In genomic region chr7:21364838-21365267, GRCh38 we compare ENCODE assay signal across 11 cellular contexts.
DNase-seq lines count a peak whose midpoint lies in the region; ATAC-seq, FAIRE-seq and TF ChIP-seq lines count a peak whose summit lies in the region.
"Had no signal": no experiment of that assay in that cellular context is flagged by ENCODE, and none has a peak within 500 bp of the region (broad histone marks: within the 10 kb centered on the region; RNA-seq: fewer than 3 reads in every experiment).

No MANE protein-coding gene starts in this region.

- ATAC-seq in GM19455 (IDR thresholded peaks at IDR 0.05; ENCODE audit: unreplicated experiment) (peak; percentile 86), HG03039 (IDR thresholded peaks at IDR 0.05; ENCODE audit: unreplicated experiment) (peak; percentile 76), GM23338 (no peak), HG02970 (IDR thresholded peaks at IDR 0.05; ENCODE audit: low FRiP score, unreplicated experiment) (no peak)

- peak overlapping the region; percentile 27 for H3K4me3 Mint-ChIP-seq in T-helper 2 cell treated with Interferon-gamma antibody and Interleukin-4, amounts not matched to agents 5 μg/mL and 100 μg/mL, for 36 hours
- H3K4me3 Mint-ChIP-seq in GM23338: no peak overlapping the region
- H3K4me3 Mint-ChIP-seq: activated naive CD8-positive, alpha-beta T cell; nephron had no signal

- DNase-seq in GM18507 (ENCODE audit: extremely low spot score, insufficient read length, low read depth) (no peak), GM23338 (ENCODE audit: low spot score) (no peak), SKM-1 treated with dmso at 0.1 percent for 144 hours (lab: John Stamatoyannopoulos, UW; ENCODE audit: unreplicated experiment) (no peak), Ammon's horn (ENCODE audit: low spot score) (no peak)
- no peak for DNase-seq in T-helper 2 cell treated with Interferon-gamma antibody and Interleukin-4, amounts not matched to agents 5 μg/mL and 100 μg/mL, for 36 hours (ENCODE audit: low spot score)
- DNase-seq: substantia nigra had no signal

- no peak for TF ChIP-seq CTCF in GM23338 (conservative IDR thresholded peaks at IDR 0.05; ENCODE audit: low read depth in 2 of 2)

- peaks cover 30% of the 10 kb centered on the region for H3K36me3 Mint-ChIP-seq in T-helper 2 cell treated with Interferon-gamma antibody and Interleukin-4, amounts not matched to agents 5 μg/mL and 100 μg/mL, for 36 hours (ENCODE audit: low read depth)
- no peaks in the 10 kb centered on the region for H3K36me3 Mint-ChIP-seq in GM23338 (ENCODE audit: low read depth)

- H3F3A ChIP-seq in GM23338 (replicated peaks; ENCODE audit: low read depth): no peaks in the 10 kb centered on the region

- H3K27me3 ChIP-seq in GM23338 (ENCODE audit: insufficient read depth): no peaks in the 10 kb centered on the region

- peak overlapping the region; percentile 28 for H3K27ac Mint-ChIP-seq in T-helper 2 cell treated with Interferon-gamma antibody and Interleukin-4, amounts not matched to agents 5 μg/mL and 100 μg/mL, for 36 hours
- no peak overlapping the region for H3K27ac Mint-ChIP-seq in GM23338
- H3K27ac Mint-ChIP-seq: activated naive CD8-positive, alpha-beta T cell; nephron had no signal

- peaks cover 26% of the 10 kb centered on the region for H3K9me3 Mint-ChIP-seq in T-helper 2 cell treated with Interferon-gamma antibody and Interleukin-4, amounts not matched to agents 5 μg/mL and 100 μg/mL, for 36 hours
- H3K9me3 Mint-ChIP-seq in GM23338: peaks cover 3% of the 10 kb centered on the region; the same call in 1 of the 3 replicates
- H3K9me3 Mint-ChIP-seq: nephron had no signal

- FAIRE-seq in GM18507 (lab: Jason Lieb, UNC): peak; percentile 62

- H3K9me2 ChIP-seq in GM23338 (ENCODE audit: insufficient read depth): 0 out of 2 replicates have a peak, but pooled peaks cover 3% of the 10 kb centered on the region

- peaks cover under 1% of the 10 kb centered on the region; the same call in 1 of the 2 replicates for H3K4me1 ChIP-seq in GM23338 (ENCODE audit: insufficient read depth)

- H3K4me3 ChIP-seq in GM23338: no peak overlapping the region

- H3K4me2 ChIP-seq in GM23338: no peak overlapping the region

- H2AFZ ChIP-seq in GM23338: no peak overlapping the region

- H3K36me3 ChIP-seq in GM23338 (ENCODE audit: insufficient read depth): no peaks in the 10 kb centered on the region

- H3K4me1 Mint-ChIP-seq in T-helper 2 cell treated with Interferon-gamma antibody and Interleukin-4, amounts not matched to agents 5 μg/mL and 100 μg/mL, for 36 hours (ENCODE audit: low read depth): peaks cover 59% of the 10 kb centered on the region
- H3K4me1 Mint-ChIP-seq in GM23338: no peaks in the 10 kb centered on the region
- H3K4me1 Mint-ChIP-seq: nephron had no signal

- no peaks in the 10 kb centered on the region for H3K79me2 ChIP-seq in GM23338 (replicated peaks; ENCODE audit: insufficient read depth)

- no peaks in the 10 kb centered on the region for H4K20me1 ChIP-seq in GM23338 (replicated peaks; ENCODE audit: insufficient read depth)

- no peak overlapping the region for H3K27ac ChIP-seq in GM23338 (ENCODE audit: low read depth)

- no peaks in the 10 kb centered on the region for H3K27me3 Mint-ChIP-seq in T-helper 2 cell treated with Interferon-gamma antibody and Interleukin-4, amounts not matched to agents 5 μg/mL and 100 μg/mL, for 36 hours (ENCODE audit: low read depth)
- H3K27me3 Mint-ChIP-seq in GM23338 (ENCODE audit: insufficient read depth, low read depth, poor library complexity): no peaks in the 10 kb centered on the region
- H3K27me3 Mint-ChIP-seq: activated naive CD8-positive, alpha-beta T cell had no signal

TF ChIP-seq in GM23338, 12 proteins besides CTCF, POLR2A, EP300 and RAD21:
- TF ChIP-seq ZNF331 (CRISPR knock-in tag; IDR thresholded peaks at IDR 0.05; ENCODE audit: low read depth) (no peak), ETS1 (IDR thresholded peaks at IDR 0.05) (no peak)

Comparison
In these comparisons a context has a peak if more than half of its experiments do, and no peak if none do; other contexts are left out.
1. ATAC-seq: peak in GM19455 (single experiment) and HG03039 (single experiment); none in GM23338 (single experiment) and HG02970 (single experiment).